Comparison of ENCODE assay signal across 12 cellular contexts in genomic region chr18:76208632-76209308, GRCh38.
DNase-seq lines count a peak whose midpoint lies in the region; ATAC-seq, FAIRE-seq and TF ChIP-seq lines count a peak whose summit lies in the region.
"Had no signal": no experiment of that assay in that cellular context is flagged by ENCODE, and none has a peak within 500 bp of the region (broad histone marks: within the 10 kb centered on the region; RNA-seq: fewer than 3 reads in every experiment).

No MANE protein-coding gene starts in this region.

- H3K27ac ChIP-seq in breast epithelium (no peak overlapping the region), osteoblast (ENCODE audit: low read depth, low read length) (no peak overlapping the region)
- H3K27ac ChIP-seq: VCaP had no signal

- peak overlapping the region; percentile 42 for H3K4me2 ChIP-seq in osteoblast (ENCODE audit: insufficient read depth, low read length)

- no peaks in the 10 kb centered on the region for H3K79me2 ChIP-seq in osteoblast (ENCODE audit: insufficient read depth, low read length)

- no peak for FAIRE-seq in GM12892 (lab: Jason Lieb, UNC)

- H3K36me3 ChIP-seq in breast epithelium (no peaks in the 10 kb centered on the region), osteoblast (ENCODE audit: insufficient read depth, low read length) (no peaks in the 10 kb centered on the region)

- H3K4me3 ChIP-seq in breast epithelium (peak overlapping the region; percentile 20 to 44 (median 21)), osteoblast (ENCODE audit: insufficient read depth, low read length) (peak overlapping the region; percentile 30)

- H3K4me1 ChIP-seq in breast epithelium, result no peaks in the 10 kb centered on the region
- H3K4me1 ChIP-seq in osteoblast (ENCODE audit: insufficient read depth, low read length), result no peaks in the 10 kb centered on the region

- TF ChIP-seq CTCF in breast epithelium (IDR thresholded peaks at IDR 0.05) (no peak), osteoblast (IDR thresholded peaks at IDR 0.05; ENCODE audit: extremely low read depth, low read depth, low read length) (no peak)

- H3K9me3 ChIP-seq in breast epithelium (no peaks in the 10 kb centered on the region), osteoblast (ENCODE audit: low read depth, low read length) (no peaks in the 10 kb centered on the region)

- H3K27me3 ChIP-seq in breast epithelium (no peaks in the 10 kb centered on the region), osteoblast (ENCODE audit: insufficient read depth, low read length) (no peaks in the 10 kb centered on the region)

- ATAC-seq in HG02798 (IDR thresholded peaks at IDR 0.05; ENCODE audit: poor library complexity, unreplicated experiment) (peak; percentile 69), GM21786 (IDR thresholded peaks at IDR 0.05; ENCODE audit: unreplicated experiment) (no peak)

- no peak for TF ChIP-seq POLR2A in breast epithelium (IDR thresholded peaks at IDR 0.05)
- no peak for TF ChIP-seq POLR2A in GM12892 (IDR thresholded peaks at IDR 0.05; ENCODE audit: low read depth, low read length)

- intact Hi-C loops in breast epithelium (cut with DNase I; ENCODE audit: low total_unique reads), result no loop called here

- DNase-seq in COR-L47 (lab: John Stamatoyannopoulos, UW) (peak; percentile 86), breast epithelium (ENCODE audit: low spot score in 2 of 2) (no peak), osteoblast (ENCODE audit: insufficient read length, low spot score, missing footprints) (no peak), GM12892 (ENCODE audit: insufficient read length) (no peak), G401 (ENCODE audit: low spot score) (no peak)
- DNase-seq in stimulated activated CD4-positive, alpha-beta T cell treated with anti-CD3 and anti-CD28 coated beads, Interleukin-15, amount 100 ng/mL, for 24 hours, result no peak
- DNase-seq: DMS 273 treated with DMSO at 0.1 percent for 48 hours, NCI-H1092 treated with DMSO at 0.1 percent for 48 hours, occipital lobe had no signal

- H4K20me1 ChIP-seq in osteoblast (ENCODE audit: insufficient read depth, low read length), result no peaks in the 10 kb centered on the region

- peak overlapping the region; percentile 35 for H2AFZ ChIP-seq in osteoblast (ENCODE audit: low read length)

- in situ Hi-C loops in G401 (cut with HindIII; ENCODE audit: low sequenced_read_pairs), result no loop called here
